In genomic region chr17:416293-417206, GRCh38 we compare ENCODE assay signal across 9 cellular contexts. TPM values are rescaled to one million over a fixed set of nuclear protein-coding genes. Genes with fewer than 3 reads are reported as not detected.
DNase-seq lines count a peak whose midpoint lies in the region; ATAC-seq and TF ChIP-seq lines count a peak whose summit lies in the region.
"Had no signal": no experiment of that assay in that cellular context is flagged by ENCODE, and none has a peak within 500 bp of the region (broad histone marks: within the 10 kb centered on the region; RNA-seq: fewer than 3 reads in every experiment).

No MANE protein-coding gene starts in this region.

- DNase-seq in activated CD8-positive, alpha-beta T cell treated with anti-CD3 and anti-CD28 coated beads for 36 hours = peak; percentile 68
- DNase-seq in NCI-H187 (lab: John Stamatoyannopoulos, UW) (no peak), NCI-H345 treated with DMSO at 0.1 percent for 48 hours (lab: John Stamatoyannopoulos, UW; ENCODE audit: unreplicated experiment) (no peak), posterior vena cava (ENCODE audit: low spot score) (no peak)
- DNase-seq: PC-9 had no signal

- peak; percentile 77 for ATAC-seq in GM18502 (IDR thresholded peaks at IDR 0.05; ENCODE audit: poor library complexity, unreplicated experiment)
- ATAC-seq in HG02884 (IDR thresholded peaks at IDR 0.05; ENCODE audit: unreplicated experiment) = peak; percentile 65
- peak; percentile 70 for ATAC-seq in activated CD8-positive, alpha-beta T cell treated with anti-CD3 and anti-CD28 coated beads for 36 hours
- no peak for ATAC-seq in GM18861 (IDR thresholded peaks at IDR 0.05; ENCODE audit: unreplicated experiment)

- no peaks in the 10 kb centered on the region for H3K9me3 Mint-ChIP-seq in activated CD8-positive, alpha-beta T cell treated with anti-CD3 and anti-CD28 coated beads for 36 hours

- H3K27ac ChIP-seq in muscle layer of duodenum (ENCODE audit: low read length) = peak overlapping the region; percentile 31
- H3K27ac ChIP-seq: PC-9 had no signal

- no peaks in the 10 kb centered on the region for H3K27me3 ChIP-seq in muscle layer of duodenum (ENCODE audit: low read depth, low read length)

- no peaks in the 10 kb centered on the region for H3K27me3 Mint-ChIP-seq in activated CD8-positive, alpha-beta T cell treated with anti-CD3 and anti-CD28 coated beads for 36 hours

- peaks cover 6% of the 10 kb centered on the region for H3K36me3 Mint-ChIP-seq in activated CD8-positive, alpha-beta T cell treated with anti-CD3 and anti-CD28 coated beads for 36 hours (ENCODE audit: low read depth)

- H3K9me3 ChIP-seq in muscle layer of duodenum (ENCODE audit: control insufficient read depth in 1 of 2, low read length in 2 of 2) = no peaks in the 10 kb centered on the region

- CTCF ChIA-PET in activated CD8-positive, alpha-beta T cell treated with anti-CD3 and anti-CD28 coated beads for 36 hours (lab: Charles Lee) = interaction anchor here (4.2 kb wide), 1 partner anchor 283 kb away, joined by 29 read pairs; no protein-coding TSS in a partner anchor

- H3K4me1 Mint-ChIP-seq in activated CD8-positive, alpha-beta T cell treated with anti-CD3 and anti-CD28 coated beads for 36 hours (ENCODE audit: low read depth) = peaks cover 72% of the 10 kb centered on the region

- TF ChIP-seq CTCF in activated CD8-positive, alpha-beta T cell treated with anti-CD3 and anti-CD28 coated beads for 36 hours (IDR thresholded peaks at IDR 0.05) = no peak

- peak overlapping the region; percentile 98 for H3K27ac Mint-ChIP-seq in activated CD8-positive, alpha-beta T cell treated with anti-CD3 and anti-CD28 coated beads for 36 hours

- intact Hi-C loops in activated CD8-positive, alpha-beta T cell treated with anti-CD3 and anti-CD28 coated beads for 36 hours (cut with micrococcal nuclease) = no loop called here
- intact Hi-C loops in posterior vena cava (cut with DNase I) = no loop called here

- peaks cover 0 to 10% of the 10 kb centered on the region in 2 donors for H3K4me1 ChIP-seq in muscle layer of duodenum (ENCODE audit: control insufficient read depth in 1 of 2, insufficient read depth in 2 of 2, low read length in 2 of 2)

- POLR2A ChIA-PET in activated CD8-positive, alpha-beta T cell treated with anti-CD3 and anti-CD28 coated beads for 36 hours (lab: Charles Lee) = interaction anchor here (0.6 to 1.7 kb wide), 6 partner anchors 8 to 277 kb away, joined by 3 to 6 read pairs (median 4); no protein-coding TSS in a partner anchor

- no peak overlapping the region for H3K4me3 ChIP-seq in muscle layer of duodenum (ENCODE audit: low read depth in 1 of 2, low read length in 2 of 2)
- H3K4me3 ChIP-seq: PC-9 had no signal

- peaks cover 0 to 8% of the 10 kb centered on the region in 2 donors for H3K36me3 ChIP-seq in muscle layer of duodenum (ENCODE audit: control insufficient read depth in 1 of 2, insufficient read depth in 2 of 2, low read length in 2 of 2)

- H3K4me3 Mint-ChIP-seq in activated CD8-positive, alpha-beta T cell treated with anti-CD3 and anti-CD28 coated beads for 36 hours = peak overlapping the region; percentile 70

RNA-seq across cellular contexts. Expression of gene RFLNB, which starts 29.2 kb away (rescaled TPM):
- 10 to 100 TPM; 45.9 to 46.1 TPM for total RNA-seq in activated CD8-positive, alpha-beta T cell treated with anti-CD3 and anti-CD28 coated beads for 36 hours
- 100 to 1,000 TPM in 1 of 2 donors, 10 to 100 TPM in 1; 69.7 to 133 TPM for total RNA-seq in posterior vena cava
